8 cellular contexts compared by ENCODE assay signal in the genomic region with DNA sequence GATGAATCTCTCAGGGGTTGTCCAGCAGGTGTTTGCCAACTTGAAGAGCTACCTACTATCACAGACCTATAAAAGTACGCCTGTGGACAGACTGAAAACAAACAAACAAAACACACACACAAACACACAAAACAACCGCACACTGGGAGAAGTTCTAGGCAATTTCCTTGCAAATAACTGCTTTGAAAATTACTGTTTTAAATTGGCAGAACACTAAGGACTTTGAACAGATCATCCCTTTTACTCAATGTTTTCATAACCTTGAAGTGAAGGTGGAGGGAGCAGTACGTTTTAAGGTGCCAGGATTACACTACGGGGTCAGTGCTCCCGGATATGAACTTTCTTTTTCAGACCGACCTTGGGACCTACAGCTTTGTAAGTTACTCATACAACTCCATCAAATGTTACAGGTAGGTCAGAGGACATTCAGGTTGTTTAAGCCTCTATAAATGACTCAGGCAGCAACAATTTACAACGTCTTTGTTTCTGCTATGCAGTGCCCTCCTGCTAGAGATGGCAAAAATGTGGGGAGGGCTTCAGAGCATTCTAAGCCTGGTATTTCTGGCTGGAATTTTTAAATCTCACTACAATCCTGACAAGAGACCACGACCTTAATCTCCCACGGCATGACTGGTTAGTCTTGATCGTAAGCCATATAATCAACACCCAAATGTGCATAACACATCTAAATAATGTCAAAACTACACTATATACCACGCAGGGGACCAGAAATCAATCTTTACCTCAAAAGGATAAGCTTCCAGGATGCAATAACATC. TPM values are rescaled to one million over a fixed set of nuclear protein-coding genes. Genes with fewer than 3 reads are reported as not detected.
DNase-seq lines count a peak whose midpoint lies in the region; ATAC-seq and TF ChIP-seq lines count a peak whose summit lies in the region.

No MANE protein-coding gene starts in this region.

- peak overlapping the region; percentile 99 for H3K4me2 ChIP-seq in OCI-LY3 (ENCODE audit: low read length)

- H3K27me3 ChIP-seq in OCI-LY3 (ENCODE audit: low read depth, low read length) = no peaks in the 10 kb centered on the region
- H3K27me3 ChIP-seq in duodenal mucosa (ENCODE audit: control insufficient read depth in 1 of 2, insufficient read depth in 2 of 2, low read length in 2 of 2) = no peaks in the 10 kb centered on the region

- H3K27me3 Mint-ChIP-seq in natural killer cell (ENCODE audit: low read depth in 2 of 2) = no peaks in the 10 kb centered on the region

- H3K4me3 ChIP-seq in OCI-LY3 (ENCODE audit: low read length) = peak overlapping the region; percentile 92
- H3K4me3 ChIP-seq in duodenal mucosa (ENCODE audit: low read depth in 1 of 2, low read length in 2 of 2) = peak overlapping the region; percentile 61 to 69

- peaks cover 29% of the 10 kb centered on the region for H3K4me1 ChIP-seq in OCI-LY3 (ENCODE audit: low read length)
- H3K4me1 ChIP-seq in duodenal mucosa (ENCODE audit: control insufficient read depth in 1 of 2, insufficient read depth in 2 of 2, low read length in 2 of 2) = peaks cover 32 to 41% of the 10 kb centered on the region in 2 donors

- no peaks in the 10 kb centered on the region for H3K9me3 Mint-ChIP-seq in natural killer cell

- ATAC-seq in natural killer cell (no peak), HG02973 (IDR thresholded peaks at IDR 0.05; ENCODE audit: unreplicated experiment) (no peak), GM18519 (IDR thresholded peaks at IDR 0.05; ENCODE audit: low FRiP score, unreplicated experiment) (no peak), GM21528 (IDR thresholded peaks at IDR 0.05; ENCODE audit: low FRiP score, unreplicated experiment) (no peak)

- H3K9ac ChIP-seq in OCI-LY3 (ENCODE audit: low read length) (peak overlapping the region; percentile 83), duodenal mucosa (ENCODE audit: low read depth in 1 of 2, low read length in 2 of 2) (peak overlapping the region; percentile 45 to 82)

- peak overlapping the region; percentile 70; the same call in 1 of the 2 replicates for H3K27ac ChIP-seq in OCI-LY3 (ENCODE audit: low read length)
- peak overlapping the region; percentile 97 for H3K27ac ChIP-seq in duodenal mucosa (ENCODE audit: low read depth, low read length)

- H3K9me3 ChIP-seq in OCI-LY3 (ENCODE audit: insufficient read depth, low read length) = no peaks in the 10 kb centered on the region
- H3K9me3 ChIP-seq in duodenal mucosa (ENCODE audit: control insufficient read depth in 1 of 2, low read length in 2 of 2) = no peaks in the 10 kb centered on the region

- DNase-seq in G401 (ENCODE audit: low spot score) (peak; percentile 45), natural killer cell (no peak), D341Med (ENCODE audit: low spot score) (no peak)

- no peak for TF ChIP-seq CTCF in OCI-LY3 (IDR thresholded peaks at IDR 0.05; ENCODE audit: low read depth, low read length)
- TF ChIP-seq CTCF in natural killer cell (IDR thresholded peaks at IDR 0.05) = no peak

- intact Hi-C loops in natural killer cell (cut with micrococcal nuclease) = loop anchor here (2.0 kb wide), 1 partner anchor 14 kb away; no protein-coding TSS in a partner anchor

- in situ Hi-C loops in G401 (cut with HindIII; ENCODE audit: low sequenced_read_pairs) = no loop called here

- H3K36me3 ChIP-seq in OCI-LY3 (replicated peaks; ENCODE audit: low read depth, low read length) = peaks cover 27% of the 10 kb centered on the region
- H3K36me3 ChIP-seq in duodenal mucosa (ENCODE audit: control insufficient read depth in 1 of 2, insufficient read depth in 2 of 2, low read length in 2 of 2) = peaks cover 11 to 13% of the 10 kb centered on the region in 2 donors

- H2AFZ ChIP-seq in OCI-LY3 (ENCODE audit: low read depth, low read length) = peak overlapping the region; percentile 26; the same call in 1 of the 2 replicates

- peaks cover 22% of the 10 kb centered on the region for H3K36me3 Mint-ChIP-seq in natural killer cell

- H3K4me3 Mint-ChIP-seq in natural killer cell = peak overlapping the region; percentile 94

- peak overlapping the region; percentile 89 to 91 for H3K27ac Mint-ChIP-seq in natural killer cell

- peaks cover 42% of the 10 kb centered on the region for H3K79me2 ChIP-seq in OCI-LY3 (ENCODE audit: low read length)

- peaks cover 75 to 78% of the 10 kb centered on the region in 2 donors for H3K4me1 Mint-ChIP-seq in natural killer cell

- H4K20me1 ChIP-seq in OCI-LY3 (ENCODE audit: insufficient read depth, low read length) = peaks cover 21% of the 10 kb centered on the region

RNA-seq across cellular contexts. Expression of gene SLC20A1, which starts 1.4 kb away (rescaled TPM):
- 81.9 and 125 TPM in 2 replicates for total RNA-seq in G401 (2014; rRNA removed; shearing (Covaris generic))
- total RNA-seq in natural killer cell = 100 to 1,000 TPM; 193 to 241 (median 233) TPM

RNA-seq across cellular contexts. Expression of gene CHCHD5, which starts 59.9 kb away (rescaled TPM):
- total RNA-seq in G401 (2014; rRNA removed; shearing (Covaris generic)) = 10.8 and 19.2 TPM in 2 replicates
- 10 to 100 TPM; 21.9 to 24.1 (median 22.4) TPM for total RNA-seq in natural killer cell
